8 cellular contexts compared by ENCODE assay signal in the genomic region with DNA sequence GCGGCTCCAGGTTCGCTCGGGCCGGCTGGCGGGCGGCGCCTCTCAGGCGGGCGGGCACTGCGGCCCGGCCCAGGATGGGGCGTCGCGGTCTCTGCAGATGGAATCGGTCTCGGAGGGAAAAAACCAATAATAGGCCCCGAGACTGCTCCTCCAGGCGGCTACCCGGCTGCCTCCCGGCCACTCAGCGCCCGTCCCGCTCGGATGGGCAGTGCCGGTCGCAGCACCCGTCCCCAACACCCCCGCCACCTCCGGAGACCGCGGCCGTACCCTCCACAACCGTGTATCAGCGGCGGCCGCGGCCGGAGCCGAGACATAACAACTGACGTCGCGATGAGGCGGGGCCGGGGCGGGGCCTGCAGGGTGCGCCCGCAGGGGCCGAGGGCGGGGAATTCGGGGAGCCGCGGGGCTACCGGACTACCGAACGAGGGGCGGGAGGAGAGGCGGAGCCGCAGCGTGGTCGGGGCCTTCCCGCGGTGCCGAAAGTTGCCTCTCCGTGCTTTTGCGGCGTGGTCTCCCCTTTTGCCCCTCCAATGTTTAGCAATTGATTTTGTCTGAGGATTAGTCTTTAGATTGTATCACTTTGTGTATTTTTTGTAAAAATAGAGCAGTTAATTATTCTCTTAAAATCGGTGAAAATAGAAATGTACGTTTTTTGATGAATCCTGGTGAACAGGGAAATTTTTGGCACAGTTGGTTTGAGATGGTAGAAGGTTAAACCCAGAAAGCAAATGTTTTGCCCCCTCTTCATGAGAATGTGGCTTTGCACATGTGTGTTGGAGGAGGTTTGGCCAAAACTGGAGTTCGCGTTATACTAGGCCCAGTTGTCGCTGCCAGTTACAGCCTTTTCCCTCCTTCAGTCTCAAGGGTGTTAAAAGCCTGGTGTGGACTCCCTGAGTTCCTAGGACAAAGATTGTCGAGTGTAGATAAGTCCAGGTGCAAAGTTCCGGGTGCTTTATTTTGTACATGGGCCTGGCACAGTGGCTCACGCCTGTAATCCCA. TPM values are rescaled to one million over a fixed set of nuclear protein-coding genes. Genes with fewer than 3 reads are reported as not detected.
DNase-seq lines count a peak whose midpoint lies in the region; ATAC-seq and TF ChIP-seq lines count a peak whose summit lies in the region.

A gene with protein sequence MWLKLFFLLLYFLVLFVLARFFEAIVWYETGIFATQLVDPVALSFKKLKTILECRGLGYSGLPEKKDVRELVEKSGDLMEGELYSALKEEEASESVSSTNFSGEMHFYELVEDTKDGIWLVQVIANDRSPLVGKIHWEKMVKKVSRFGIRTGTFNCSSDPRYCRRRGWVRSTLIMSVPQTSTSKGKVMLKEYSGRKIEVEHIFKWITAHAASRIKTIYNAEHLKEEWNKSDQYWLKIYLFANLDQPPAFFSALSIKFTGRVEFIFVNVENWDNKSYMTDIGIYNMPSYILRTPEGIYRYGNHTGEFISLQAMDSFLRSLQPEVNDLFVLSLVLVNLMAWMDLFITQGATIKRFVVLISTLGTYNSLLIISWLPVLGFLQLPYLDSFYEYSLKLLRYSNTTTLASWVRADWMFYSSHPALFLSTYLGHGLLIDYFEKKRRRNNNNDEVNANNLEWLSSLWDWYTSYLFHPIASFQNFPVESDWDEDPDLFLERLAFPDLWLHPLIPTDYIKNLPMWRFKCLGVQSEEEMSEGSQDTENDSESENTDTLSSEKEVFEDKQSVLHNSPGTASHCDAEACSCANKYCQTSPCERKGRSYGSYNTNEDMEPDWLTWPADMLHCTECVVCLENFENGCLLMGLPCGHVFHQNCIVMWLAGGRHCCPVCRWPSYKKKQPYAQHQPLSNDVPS (minus strand): TSS at position 317 of the 999 bp plus-strand sequence. CDS start 979 bp downstream, outside the sequence.

- peaks cover 8% of the 10 kb centered on the region for H3K27me3 Mint-ChIP-seq in T-helper 17 cell

- H3K27ac ChIP-seq in left ventricle myocardium inferior (replicated peaks) (peak within 1 kb of the TSS; percentile 99), prostate gland (peak within 1 kb of the TSS; percentile 98 to 99)

- peak; percentile 88 for ATAC-seq in HG02840 (IDR thresholded peaks at IDR 0.05; ENCODE audit: low FRiP score, unreplicated experiment)
- ATAC-seq in T-helper 17 cell, result peak; percentile 92

- H3K36me3 ChIP-seq in left ventricle myocardium inferior, result peaks cover 14% of the 10 kb centered on the region
- H3K36me3 ChIP-seq in prostate gland, result no peaks in the 10 kb centered on the region

- H3K36me3 Mint-ChIP-seq in T-helper 17 cell (ENCODE audit: low read depth), result no peaks in the 10 kb centered on the region

- TF ChIP-seq POLR2A in prostate gland (IDR thresholded peaks at IDR 0.05), result peak; percentile 100

- TF ChIP-seq CTCF in GM13976 (IDR thresholded peaks at IDR 0.05; ENCODE audit: borderline replicate concordance, control extremely low read depth, extremely low read depth, insufficient read depth, missing control alignments) (no peak), left ventricle myocardium inferior (IDR thresholded peaks at IDR 0.05; ENCODE audit: borderline replicate concordance) (no peak), prostate gland (IDR thresholded peaks at IDR 0.05) (peak in 2 of 4 experiments; percentile 8 to 28)

- H3K9me3 ChIP-seq in T-helper 17 cell (ENCODE audit: control insufficient read depth, low read length, poor library complexity, severe bottlenecking), result no peaks in the 10 kb centered on the region
- H3K9me3 ChIP-seq in left ventricle myocardium inferior (replicated peaks), result no peaks in the 10 kb centered on the region
- H3K9me3 ChIP-seq in prostate gland, result no peaks in the 10 kb centered on the region

- H3K27ac Mint-ChIP-seq in T-helper 17 cell, result peak within 1 kb of the TSS; percentile 92

- no peaks in the 10 kb centered on the region for H3K27me3 ChIP-seq in left ventricle myocardium inferior (ENCODE audit: low read depth)
- H3K27me3 ChIP-seq in prostate gland (replicated peaks; ENCODE audit: insufficient read depth), result no peaks in the 10 kb centered on the region

- 13% methylated on average over 46 of the region's 74 CpGs for WGBS in prostate gland

- H3K4me3 ChIP-seq in left ventricle myocardium inferior (peak within 1 kb of the TSS; percentile 75), prostate gland (peak within 1 kb of the TSS; percentile 76 to 84)

- peaks cover 28% of the 10 kb centered on the region for H3K4me1 Mint-ChIP-seq in T-helper 17 cell

- H3K4me3 Mint-ChIP-seq in T-helper 17 cell, result peak within 1 kb of the TSS; percentile 91

- in situ Hi-C loops in GM13976 (cut with MboI; ENCODE audit: low sequenced_read_pairs, unreplicated experiment), result no loop called here

- intact Hi-C loops in left ventricle myocardium inferior (cut with micrococcal nuclease), result no loop called here
- intact Hi-C loops in prostate gland (cut with DNase I), result loop anchor here (1.0 to 10.0 kb wide), 4 partner anchors 61 to 2001 kb away; a partner anchor contains a TSS

- DNase-seq in GM13976 (ENCODE audit: low spot score) (peak; percentile 94), NCI-H146 treated with DMSO at 0.1 percent for 48 hours (lab: John Stamatoyannopoulos, UW; ENCODE audit: unreplicated experiment) (peak; percentile 73), T-helper 17 cell (peak; percentile 90 to 94 (median 91)), amygdala (lab: John Stamatoyannopoulos, UW) (peak; percentile 35 to 99 (median 93)), left ventricle myocardium inferior (peak; percentile 98), prostate gland (ENCODE audit: low spot score) (peak; percentile 97), ureter (ENCODE audit: low spot score) (peak; percentile 97)

- H3K4me1 ChIP-seq in left ventricle myocardium inferior (peaks cover 48% of the 10 kb centered on the region), prostate gland (replicated peaks) (no peaks in the 10 kb centered on the region)

RNA-seq across cellular contexts. Expression of the gene that starts here (rescaled TPM):
- total RNA-seq in T-helper 17 cell (10 to 100 TPM; 57.2 to 58.7 TPM), left ventricle myocardium inferior (40.1 TPM), prostate gland (10 to 100 TPM; 40.8 to 41.9 TPM), ureter (27.6 TPM)

Comparison
In these comparisons a context has a peak if more than half of its experiments do, and no peak if none do; other contexts are left out.
1. Peak in every context shown above with its lines: DNase-seq, ATAC-seq, H3K4me3 ChIP-seq and H3K27ac ChIP-seq.